In genomic region chr14:56902413-56902812, GRCh38 we compare ENCODE assay signal across 26 cellular contexts.
DNase-seq lines count a peak whose midpoint lies in the region; ATAC-seq and TF ChIP-seq lines count a peak whose summit lies in the region.
"Had no signal": no experiment of that assay in that cellular context is flagged by ENCODE, and none has a peak within 500 bp of the region (broad histone marks: within the 10 kb centered on the region; RNA-seq: fewer than 3 reads in every experiment).

No MANE protein-coding gene starts in this region.

- POLR2A ChIA-PET in WTC11 (lab: Charles Lee), result no interaction called here

- H3K4me1 Mint-ChIP-seq in GM23338 (peaks cover 80% of the 10 kb centered on the region), WTC11 (peaks cover 85% of the 10 kb centered on the region), osteocyte (ENCODE audit: unreplicated experiment) (no peaks in the 10 kb centered on the region), immature natural killer cell (no peaks in the 10 kb centered on the region)
- H3K4me1 Mint-ChIP-seq: CD8-positive, alpha-beta memory T cell had no signal

- ATAC-seq in GM23338 (peak; percentile 11; the same call in 2 of the 3 replicates), WTC11 (no peak)
- ATAC-seq: HepG2, K562 had no signal

- WGBS in HUES64, result 17% methylated on average over 6 of the region's 6 CpGs

- peak overlapping the region; percentile 59 for H3K4me2 ChIP-seq in GM23338
- H3K4me2 ChIP-seq: SK-N-SH had no signal

- no peaks in the 10 kb centered on the region for H3F3A ChIP-seq in GM23338 (replicated peaks; ENCODE audit: low read depth)

- peaks cover 26% of the 10 kb centered on the region for H3K27me3 ChIP-seq in GM23338 (ENCODE audit: insufficient read depth)
- H3K27me3 ChIP-seq in HUES64 (ENCODE audit: insufficient read depth, low read length), result peaks cover 14% of the 10 kb centered on the region; the same call in 1 of the 2 replicates
- peaks cover 11% of the 10 kb centered on the region for H3K27me3 ChIP-seq in iPS-18a (ENCODE audit: control insufficient read depth, insufficient read depth, low read length)
- H3K27me3 ChIP-seq: MG63 had no signal

- peaks cover 3% of the 10 kb centered on the region; the same call in 2 of the 3 replicates for H3K9me3 Mint-ChIP-seq in GM23338
- H3K9me3 Mint-ChIP-seq in WTC11, result peaks cover 5% of the 10 kb centered on the region; the same call in 1 of the 2 replicates
- no peaks in the 10 kb centered on the region for H3K9me3 Mint-ChIP-seq in osteocyte (ENCODE audit: unreplicated experiment)
- peaks cover 0 to 4% (median 0%) of the 10 kb centered on the region in 6 donors for H3K9me3 Mint-ChIP-seq in immature natural killer cell
- H3K9me3 Mint-ChIP-seq: CD8-positive, alpha-beta memory T cell had no signal

- H3K27me3 Mint-ChIP-seq in GM23338 (ENCODE audit: insufficient read depth, low read depth, poor library complexity), result peaks cover 5% of the 10 kb centered on the region
- peaks cover 57% of the 10 kb centered on the region for H3K27me3 Mint-ChIP-seq in WTC11 (ENCODE audit: low read depth)
- H3K27me3 Mint-ChIP-seq in osteocyte (ENCODE audit: unreplicated experiment), result peaks cover 9% of the 10 kb centered on the region
- H3K27me3 Mint-ChIP-seq in immature natural killer cell (ENCODE audit: low read depth in 3 of 3), result peaks cover 0 to 7% (median 2%) of the 10 kb centered on the region in 3 donors

- no peaks in the 10 kb centered on the region for H3K79me2 ChIP-seq in GM23338 (replicated peaks; ENCODE audit: insufficient read depth)

- H3K36me3 ChIP-seq in GM23338 (ENCODE audit: insufficient read depth) (no peaks in the 10 kb centered on the region), HUES64 (ENCODE audit: insufficient read depth, low read length) (no peaks in the 10 kb centered on the region), iPS-18a (ENCODE audit: control insufficient read depth, low read depth, low read length) (no peaks in the 10 kb centered on the region)
- H3K36me3 ChIP-seq: MG63 had no signal

- 0 out of 3 replicates have a peak, but pooled peaks cover 2% of the 10 kb centered on the region for H3K36me3 Mint-ChIP-seq in GM23338 (ENCODE audit: low read depth)
- H3K36me3 Mint-ChIP-seq in WTC11, result no peaks in the 10 kb centered on the region
- H3K36me3 Mint-ChIP-seq in osteocyte (ENCODE audit: unreplicated experiment), result no peaks in the 10 kb centered on the region
- no peaks in the 10 kb centered on the region for H3K36me3 Mint-ChIP-seq in immature natural killer cell
- H3K36me3 Mint-ChIP-seq: CD8-positive, alpha-beta memory T cell had no signal

- H3K4me3 Mint-ChIP-seq in GM23338, result peak overlapping the region; percentile 13; the same call in 1 of the 3 replicates
- H3K4me3 Mint-ChIP-seq in WTC11, result peak overlapping the region; percentile 29
- no peak overlapping the region for H3K4me3 Mint-ChIP-seq in osteocyte (ENCODE audit: unreplicated experiment)
- no peak overlapping the region for H3K4me3 Mint-ChIP-seq in immature natural killer cell
- H3K4me3 Mint-ChIP-seq: CD8-positive, alpha-beta memory T cell had no signal

- H3K9ac ChIP-seq in HUES64 (ENCODE audit: low read depth, low read length) (peak overlapping the region; percentile 42), iPS-18a (ENCODE audit: low read length) (no peak overlapping the region)
- H3K9ac ChIP-seq: GM23248, SK-N-SH had no signal

- CTCF ChIA-PET in WTC11 (lab: Charles Lee), result interaction anchor here (1.5 kb wide), 1 partner anchor 13 kb away, joined by 4 read pairs; no protein-coding TSS in a partner anchor

- no peak overlapping the region for H2AFZ ChIP-seq in GM23338
- H2AFZ ChIP-seq: GM23248 had no signal

- no peak for TF ChIP-seq CTCF in GM23338 (conservative IDR thresholded peaks at IDR 0.05; ENCODE audit: low read depth in 2 of 2)
- no peak for TF ChIP-seq CTCF in WTC11 (IDR thresholded peaks at IDR 0.05)
- TF ChIP-seq CTCF in osteocyte (IDR thresholded peaks at IDR 0.05), result no peak

- H3K27ac ChIP-seq in GM23338 (ENCODE audit: low read depth) (peak overlapping the region; percentile 78), HUES64 (ENCODE audit: low read depth, low read length) (peak overlapping the region; percentile 99), iPS-18a (ENCODE audit: low read length) (peak overlapping the region; percentile 42)
- H3K27ac ChIP-seq: GM23248 had no signal

- H3K9me2 ChIP-seq in GM23338 (ENCODE audit: insufficient read depth), result no peaks in the 10 kb centered on the region
- H3K9me2 ChIP-seq: SK-N-SH had no signal

- peak overlapping the region; percentile 82 for H3K27ac Mint-ChIP-seq in GM23338
- peak overlapping the region; percentile 88 for H3K27ac Mint-ChIP-seq in WTC11
- H3K27ac Mint-ChIP-seq in osteocyte (ENCODE audit: unreplicated experiment), result no peak overlapping the region
- H3K27ac Mint-ChIP-seq in immature natural killer cell, result no peak overlapping the region
- H3K27ac Mint-ChIP-seq: CD8-positive, alpha-beta memory T cell had no signal

- DNase-seq in GM23338 (ENCODE audit: low spot score), result peak; percentile 55
- DNase-seq in WTC11 (ENCODE audit: low spot score), result no peak
- DNase-seq in osteocyte (ENCODE audit: extremely low spot score, unreplicated experiment), result no peak
- DNase-seq in immature natural killer cell, result no peak
- no peak for DNase-seq in stimulated activated CD4-positive, alpha-beta T cell treated with anti-CD3 and anti-CD28 coated beads, Interleukin-15, amount 100 ng/mL, for 24 hours
- DNase-seq in NAMALWA (ENCODE audit: low spot score), result no peak
- DNase-seq: AML-193; C1 segment of cervical spinal cord; Calu3; CD8-positive, alpha-beta memory T cell; DMS153; GM23248; MG63; NCI-H1048; NCI-H1436 treated with DMSO at 0.1 percent for 48 hours; NCI-H1930; NCI-H2171; NCI-H345; NCI-H524; NK-92 treated with Interleukin-12 subunit alpha and Interleukin-12 subunit beta, amount 100 ng/mL, for 24 hours; SIG-M5; SK-N-SH had no signal

- peaks cover 61% of the 10 kb centered on the region for H3K4me1 ChIP-seq in GM23338 (ENCODE audit: insufficient read depth)
- peaks cover 83% of the 10 kb centered on the region for H3K4me1 ChIP-seq in HUES64 (ENCODE audit: insufficient read depth, low read length)
- H3K4me1 ChIP-seq in iPS-18a (ENCODE audit: control insufficient read depth, low read depth, low read length), result peaks cover 78% of the 10 kb centered on the region

- H3K9me3 ChIP-seq in HUES64 (ENCODE audit: insufficient read depth, low read depth, low read length), result no peaks in the 10 kb centered on the region
- no peaks in the 10 kb centered on the region for H3K9me3 ChIP-seq in iPS-18a (ENCODE audit: control insufficient read depth, low read depth, low read length)
- H3K9me3 ChIP-seq: MG63, SK-N-SH had no signal

- no peaks in the 10 kb centered on the region for H4K20me1 ChIP-seq in GM23338 (replicated peaks; ENCODE audit: insufficient read depth)

- H3K4me3 ChIP-seq in GM23338 (peak overlapping the region; percentile 32), HUES64 (ENCODE audit: low read length) (no peak overlapping the region), iPS-18a (ENCODE audit: low read length) (no peak overlapping the region)
- H3K4me3 ChIP-seq: GM23248, K562, MG63 had no signal

TF ChIP-seq in GM23338, 12 proteins besides CTCF, POLR2A, EP300 and RAD21:
- no peak for TF ChIP-seq STAT1 (IDR thresholded peaks at IDR 0.05; ENCODE audit: unreplicated experiment)
- TF ChIP-seq NANOG (IDR thresholded peaks at IDR 0.05; ENCODE audit: borderline replicate concordance), result 0 out of 2 replicates have a peak, but pooled peaks have one; percentile 10

TF ChIP-seq in WTC11, 78 proteins besides CTCF, POLR2A, EP300 and RAD21:
- no peak for TF ChIP-seq ELF4 (CRISPR knock-in tag; IDR thresholded peaks at IDR 0.05; ENCODE audit: low read depth)
- TF ChIP-seq, protein P1, sequence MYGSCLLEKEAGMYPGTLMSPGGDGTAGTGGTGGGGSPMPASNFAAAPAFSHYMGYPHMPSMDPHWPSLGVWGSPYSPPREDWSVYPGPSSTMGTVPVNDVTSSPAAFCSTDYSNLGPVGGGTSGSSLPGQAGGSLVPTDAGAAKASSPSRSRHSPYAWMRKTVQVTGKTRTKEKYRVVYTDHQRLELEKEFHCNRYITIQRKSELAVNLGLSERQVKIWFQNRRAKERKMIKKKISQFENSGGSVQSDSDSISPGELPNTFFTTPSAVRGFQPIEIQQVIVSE (CRISPR knock-in tag; IDR thresholded peaks at IDR 0.05; ENCODE audit: borderline replicate concordance), result no peak
TF ChIP-seq in WTC11: peak in this region for 0.

Comparison
In these comparisons a context has a peak if more than half of its experiments do, and no peak if none do; other contexts are left out.
1. H3K27ac ChIP-seq: peak in every context shown above with its lines; median percentile 99 in HUES64; 78 in GM23338; 42 in iPS-18a.
2. H3K27ac Mint-ChIP-seq: peak in GM23338 (single experiment) and WTC11 (single experiment); none in osteocyte (single experiment) and immature natural killer cell (0 of 6).
3. H3K4me3 Mint-ChIP-seq: peak in GM23338 (single experiment) and WTC11 (single experiment); none in osteocyte (single experiment) and immature natural killer cell (0 of 5).